ENCODE assay signal across 23 cellular contexts in genomic region chr19:47168065-47168464, GRCh38. TPM values are rescaled to one million over a fixed set of nuclear protein-coding genes. Genes with fewer than 3 reads are reported as not detected.
DNase-seq lines count a peak whose midpoint lies in the region; ATAC-seq and TF ChIP-seq lines count a peak whose summit lies in the region.
"Had no signal": no experiment of that assay in that cellular context is flagged by ENCODE, and none has a peak within 500 bp of the region (broad histone marks: within the 10 kb centered on the region; RNA-seq: fewer than 3 reads in every experiment).

No MANE protein-coding gene starts in this region.

- H3K36me3 ChIP-seq in neuronal stem cell (replicated peaks in 1 of 2; ENCODE audit: control insufficient read depth in 2 of 2, insufficient read depth in 2 of 2, low read length in 2 of 2): peaks cover 29 to 83% of the 10 kb centered on the region in 2 donors

- H3K4me1 ChIP-seq in neuronal stem cell (ENCODE audit: control insufficient read depth in 2 of 2, insufficient read depth in 1 of 2, low read depth in 1 of 2, low read length in 2 of 2): no peaks in the 10 kb centered on the region
- H3K4me1 ChIP-seq: A549, BE2C, HAP-1 had no signal

- peak overlapping the region; percentile 20 for H3K27ac Mint-ChIP-seq in activated CD8-positive, alpha-beta T cell treated with anti-CD3 and anti-CD28 coated beads, Interleukin-2, amount 10 ng/mL, durations not matched to agents 7 days and 5 days
- H3K27ac Mint-ChIP-seq in activated CD8-positive, alpha-beta T cell treated with anti-CD3 and anti-CD28 coated beads for 36 hours: no peak overlapping the region
- peak overlapping the region; percentile 6 for H3K27ac Mint-ChIP-seq in T-helper 17 cell
- H3K27ac Mint-ChIP-seq: CD4-positive, alpha-beta T cell had no signal

- H3K4me1 Mint-ChIP-seq in activated CD8-positive, alpha-beta T cell treated with anti-CD3 and anti-CD28 coated beads, Interleukin-2, amount 10 ng/mL, durations not matched to agents 7 days and 5 days (ENCODE audit: low read depth): no peaks in the 10 kb centered on the region
- H3K4me1 Mint-ChIP-seq in activated CD8-positive, alpha-beta T cell treated with anti-CD3 and anti-CD28 coated beads for 36 hours (ENCODE audit: low read depth): peaks cover 10% of the 10 kb centered on the region
- peaks cover 5% of the 10 kb centered on the region for H3K4me1 Mint-ChIP-seq in T-helper 17 cell
- H3K4me1 Mint-ChIP-seq: CD14-positive monocyte had no signal

- ATAC-seq in activated CD8-positive, alpha-beta T cell treated with anti-CD3 and anti-CD28 coated beads, Interleukin-2, amount 10 ng/mL, durations not matched to agents 7 days and 5 days: no peak
- ATAC-seq in activated CD8-positive, alpha-beta T cell treated with anti-CD3 and anti-CD28 coated beads for 36 hours: no peak
- ATAC-seq in T-helper 17 cell (no peak), HG02798 (IDR thresholded peaks at IDR 0.05; ENCODE audit: poor library complexity, unreplicated experiment) (no peak)
- ATAC-seq: A549, GM12878 had no signal

- H3K18ac ChIP-seq in neuronal stem cell (ENCODE audit: low read length): no peak overlapping the region

- no peak overlapping the region for H2AFZ ChIP-seq in neuronal stem cell (ENCODE audit: low read length)
- H2AFZ ChIP-seq: GM23248 had no signal

- no peak overlapping the region for H2AK5ac ChIP-seq in neuronal stem cell (ENCODE audit: low read depth, low read length)

- H2BK120ac ChIP-seq in neuronal stem cell (ENCODE audit: low read depth, low read length): no peak overlapping the region

- peak overlapping the region; percentile 17 for H3K14ac ChIP-seq in neuronal stem cell (ENCODE audit: low read length)

- peaks cover 55% of the 10 kb centered on the region for H3K36me3 Mint-ChIP-seq in activated CD8-positive, alpha-beta T cell treated with anti-CD3 and anti-CD28 coated beads, Interleukin-2, amount 10 ng/mL, durations not matched to agents 7 days and 5 days (ENCODE audit: low read depth)
- peaks cover 37% of the 10 kb centered on the region for H3K36me3 Mint-ChIP-seq in activated CD8-positive, alpha-beta T cell treated with anti-CD3 and anti-CD28 coated beads for 36 hours (ENCODE audit: low read depth)
- no peaks in the 10 kb centered on the region for H3K36me3 Mint-ChIP-seq in T-helper 17 cell (ENCODE audit: low read depth)

- no peak for DNase-seq in activated CD8-positive, alpha-beta T cell treated with anti-CD3 and anti-CD28 coated beads, Interleukin-2, amount 10 ng/mL, durations not matched to agents 7 days and 5 days
- DNase-seq in activated CD8-positive, alpha-beta T cell treated with anti-CD3 and anti-CD28 coated beads for 36 hours: no peak
- DNase-seq in T-helper 17 cell (no peak), neuronal stem cell (ENCODE audit: low spot score) (no peak), HT-29 (ENCODE audit: low spot score) (no peak), ureter (ENCODE audit: low spot score) (no peak)
- DNase-seq: 8988T; ACHN; AML-193; BE2C; CD4-positive, alpha-beta T cell; CD8-positive, alpha-beta memory T cell; DMS 273 treated with DMSO at 0.1 percent for 48 hours; DMS79; EL; GDM1; GM23248 had no signal

- peak overlapping the region in 1 of 2 donors; percentile 8 for H3K4me3 ChIP-seq in neuronal stem cell (ENCODE audit: low read length in 2 of 2)
- H3K4me3 ChIP-seq: A549; BLaER1 treated with 17β-estradiol and CSF1 and Interleukin-3, amounts not matched to agents 10 nM and 100 nM; GM12878; GM23248; HAP-1 had no signal

- H3K4me2 ChIP-seq in neuronal stem cell (ENCODE audit: insufficient read depth, low read length, poor library complexity, severe bottlenecking): no peak overlapping the region
- H3K4me2 ChIP-seq: A549; BLaER1 treated with 17β-estradiol and CSF1 and Interleukin-3, amounts not matched to agents 10 nM and 100 nM had no signal

- H3K9ac ChIP-seq in neuronal stem cell (ENCODE audit: low read depth, low read length, poor library complexity): no peak overlapping the region
- H3K9ac ChIP-seq: BLaER1 treated with 17β-estradiol and CSF1 and Interleukin-3, amounts not matched to agents 10 nM and 100 nM; GM23248 had no signal

- no peaks in the 10 kb centered on the region for H3K27me3 ChIP-seq in neuronal stem cell (ENCODE audit: control insufficient read depth in 3 of 3, insufficient read depth in 3 of 3, low read depth in 1 of 3, low read length in 3 of 3)
- H3K27me3 ChIP-seq: BE2C; BLaER1 treated with 17β-estradiol and CSF1 and Interleukin-3, amounts not matched to agents 10 nM and 100 nM had no signal

- H3K9me3 Mint-ChIP-seq in activated CD8-positive, alpha-beta T cell treated with anti-CD3 and anti-CD28 coated beads, Interleukin-2, amount 10 ng/mL, durations not matched to agents 7 days and 5 days (ENCODE audit: insufficient read depth): no peaks in the 10 kb centered on the region
- H3K9me3 Mint-ChIP-seq in activated CD8-positive, alpha-beta T cell treated with anti-CD3 and anti-CD28 coated beads for 36 hours: no peaks in the 10 kb centered on the region
- H3K9me3 Mint-ChIP-seq: CD14-positive monocyte; CD4-positive, alpha-beta T cell; CD8-positive, alpha-beta memory T cell had no signal

- H3K9me3 ChIP-seq in T-helper 17 cell (ENCODE audit: control insufficient read depth, low read length, poor library complexity, severe bottlenecking): no peaks in the 10 kb centered on the region
- no peaks in the 10 kb centered on the region for H3K9me3 ChIP-seq in neuronal stem cell (replicated peaks in 1 of 2; ENCODE audit: control insufficient read depth in 2 of 2, insufficient read depth in 1 of 2, low read depth in 1 of 2, low read length in 2 of 2)
- H3K9me3 ChIP-seq: A549; BE2C; BLaER1 treated with 17β-estradiol and CSF1 and Interleukin-3, amounts not matched to agents 10 nM and 100 nM; HAP-1 had no signal

- no peaks in the 10 kb centered on the region for H3K27me3 Mint-ChIP-seq in activated CD8-positive, alpha-beta T cell treated with anti-CD3 and anti-CD28 coated beads, Interleukin-2, amount 10 ng/mL, durations not matched to agents 7 days and 5 days (ENCODE audit: low read depth)
- no peaks in the 10 kb centered on the region for H3K27me3 Mint-ChIP-seq in activated CD8-positive, alpha-beta T cell treated with anti-CD3 and anti-CD28 coated beads for 36 hours
- H3K27me3 Mint-ChIP-seq in T-helper 17 cell: no peaks in the 10 kb centered on the region
- H3K27me3 Mint-ChIP-seq: CD4-positive, alpha-beta T cell; CD8-positive, alpha-beta memory T cell had no signal

- no peak overlapping the region for H2BK5ac ChIP-seq in neuronal stem cell (ENCODE audit: low read length)

- H3K4me3 Mint-ChIP-seq in activated CD8-positive, alpha-beta T cell treated with anti-CD3 and anti-CD28 coated beads, Interleukin-2, amount 10 ng/mL, durations not matched to agents 7 days and 5 days: no peak overlapping the region
- H3K4me3 Mint-ChIP-seq in activated CD8-positive, alpha-beta T cell treated with anti-CD3 and anti-CD28 coated beads for 36 hours: no peak overlapping the region
- H3K4me3 Mint-ChIP-seq in T-helper 17 cell: no peak overlapping the region
- H3K4me3 Mint-ChIP-seq: CD14-positive monocyte; CD4-positive, alpha-beta T cell; CD8-positive, alpha-beta memory T cell had no signal

- TF ChIP-seq CTCF in activated CD8-positive, alpha-beta T cell treated with anti-CD3 and anti-CD28 coated beads for 36 hours (IDR thresholded peaks at IDR 0.05): no peak

- no peak overlapping the region for H3K4ac ChIP-seq in neuronal stem cell (ENCODE audit: low read length)

- H3K27ac ChIP-seq in neuronal stem cell (replicated peaks; ENCODE audit: low read length): no peak overlapping the region
- H3K27ac ChIP-seq: A549, GM23248 had no signal

- CTCF ChIA-PET in activated CD8-positive, alpha-beta T cell treated with anti-CD3 and anti-CD28 coated beads, Interleukin-2, amount 10 ng/mL, durations not matched to agents 7 days and 5 days (lab: Charles Lee): interaction anchor here (0.7 to 1.2 kb wide), 4 partner anchors 9 to 1449 kb away, joined by 3 to 5 read pairs (median 4); no protein-coding TSS in a partner anchor
- CTCF ChIA-PET in activated CD8-positive, alpha-beta T cell treated with anti-CD3 and anti-CD28 coated beads for 36 hours (lab: Charles Lee): interaction anchor here (1.4 to 3.4 kb wide), 3 partner anchors 9 to 43 kb away, joined by 5 to 12 read pairs (median 9); no protein-coding TSS in a partner anchor

- intact Hi-C loops in activated CD8-positive, alpha-beta T cell treated with anti-CD3 and anti-CD28 coated beads for 36 hours (cut with micrococcal nuclease): no loop called here

- H2BK12ac ChIP-seq in neuronal stem cell (ENCODE audit: low read length): no peak overlapping the region

- no peak overlapping the region for H4K8ac ChIP-seq in neuronal stem cell (ENCODE audit: low read depth, low read length)

- H2BK15ac ChIP-seq in neuronal stem cell (ENCODE audit: low read length): no peak overlapping the region

- peaks cover 7% of the 10 kb centered on the region for H3K79me1 ChIP-seq in neuronal stem cell (ENCODE audit: low read depth, low read length)

- POLR2A ChIA-PET in activated CD8-positive, alpha-beta T cell treated with anti-CD3 and anti-CD28 coated beads, Interleukin-2, amount 10 ng/mL, durations not matched to agents 7 days and 5 days (lab: Charles Lee): interaction anchor here (1.1 to 1.3 kb wide), 2 partner anchors 9 to 58 kb away, joined by 4 to 5 read pairs; no protein-coding TSS in a partner anchor
- POLR2A ChIA-PET in activated CD8-positive, alpha-beta T cell treated with anti-CD3 and anti-CD28 coated beads for 36 hours (lab: Charles Lee): interaction anchor here (1.3 to 2.1 kb wide), 3 partner anchors 9 to 14 kb away, joined by 3 to 11 read pairs (median 5); no protein-coding TSS in a partner anchor

- H3K23ac ChIP-seq in neuronal stem cell (ENCODE audit: low read depth, low read length, poor library complexity): peak overlapping the region; percentile 40

- WGBS in neuronal stem cell (ENCODE audit: extremely low coverage in 2 of 2, insufficient read length in 2 of 2, insufficient replicate concordance in 1 of 2), 2 donors: no CpG with 5 or more reads among the region's 7 CpGs

- no peak overlapping the region for H4K91ac ChIP-seq in neuronal stem cell (ENCODE audit: low read depth, low read length, poor library complexity)

RNA-seq across cellular contexts. Expression of gene SAE1, which starts 37.4 kb away (rescaled TPM):
- 100 to 1,000 TPM; 165 to 175 TPM for total RNA-seq in activated CD8-positive, alpha-beta T cell treated with anti-CD3 and anti-CD28 coated beads, Interleukin-2, amount 10 ng/mL, durations not matched to agents 7 days and 5 days
- 100 to 1,000 TPM; 125 to 127 TPM for total RNA-seq in activated CD8-positive, alpha-beta T cell treated with anti-CD3 and anti-CD28 coated beads for 36 hours
- 10 to 100 TPM; 36.2 to 37.0 TPM for total RNA-seq in T-helper 17 cell
- 238 TPM for polyA plus RNA-seq in neuronal stem cell (2013, experiment 1 of 2)
- 232 TPM for polyA plus RNA-seq in neuronal stem cell (2013, experiment 2 of 2)
- total RNA-seq in HT-29 (2014; rRNA removed; shearing (Covaris generic)): 220 and 231 TPM in 2 replicates
- 56.9 TPM for total RNA-seq in ureter

RNA-seq across cellular contexts. Expression of gene ZC3H4, which starts 54.5 kb away (rescaled TPM):
- total RNA-seq in activated CD8-positive, alpha-beta T cell treated with anti-CD3 and anti-CD28 coated beads, Interleukin-2, amount 10 ng/mL, durations not matched to agents 7 days and 5 days: 100 to 1,000 TPM; 102 TPM
- total RNA-seq in activated CD8-positive, alpha-beta T cell treated with anti-CD3 and anti-CD28 coated beads for 36 hours: 10 to 100 TPM; 68.5 to 70.2 TPM
- total RNA-seq in T-helper 17 cell: 10 to 100 TPM; 58.4 to 60.7 TPM
- polyA plus RNA-seq in neuronal stem cell (2013, experiment 1 of 2): 19.2 TPM
- polyA plus RNA-seq in neuronal stem cell (2013, experiment 2 of 2): 19.1 TPM
- total RNA-seq in HT-29 (2014; rRNA removed; shearing (Covaris generic)): 27.5 and 36.7 TPM in 2 replicates
- 55.1 TPM for total RNA-seq in ureter
